ENCODE assay signal across 2 cellular contexts in genomic region chr2:232421189-232421785, GRCh38.
A peak's percentile ranks its signal among the peaks of the same experiment; 100 is the strongest.
TF ChIP-seq lines count a peak whose summit lies in the region.

No MANE protein-coding gene starts in this region.

TF ChIP-seq in HepG2, 621 proteins besides CTCF, POLR2A, EP300 and RAD21:
- TF ChIP-seq GPBP1L1 (CRISPR knock-in tag; IDR thresholded peaks at IDR 0.05) (no peak), EEA1 (CRISPR knock-in tag; IDR thresholded peaks at IDR 0.05; ENCODE audit: borderline replicate concordance) (no peak), ZSCAN31 (CRISPR knock-in tag; IDR thresholded peaks at IDR 0.05; ENCODE audit: low read depth) (no peak), ZNF263 (CRISPR knock-in tag; IDR thresholded peaks at IDR 0.05) (peak; percentile 71), MLLT10 (CRISPR knock-in tag; IDR thresholded peaks at IDR 0.05) (no peak), MXD3 (CRISPR knock-in tag; IDR thresholded peaks at IDR 0.05) (no peak)
- TF ChIP-seq, protein P1, sequence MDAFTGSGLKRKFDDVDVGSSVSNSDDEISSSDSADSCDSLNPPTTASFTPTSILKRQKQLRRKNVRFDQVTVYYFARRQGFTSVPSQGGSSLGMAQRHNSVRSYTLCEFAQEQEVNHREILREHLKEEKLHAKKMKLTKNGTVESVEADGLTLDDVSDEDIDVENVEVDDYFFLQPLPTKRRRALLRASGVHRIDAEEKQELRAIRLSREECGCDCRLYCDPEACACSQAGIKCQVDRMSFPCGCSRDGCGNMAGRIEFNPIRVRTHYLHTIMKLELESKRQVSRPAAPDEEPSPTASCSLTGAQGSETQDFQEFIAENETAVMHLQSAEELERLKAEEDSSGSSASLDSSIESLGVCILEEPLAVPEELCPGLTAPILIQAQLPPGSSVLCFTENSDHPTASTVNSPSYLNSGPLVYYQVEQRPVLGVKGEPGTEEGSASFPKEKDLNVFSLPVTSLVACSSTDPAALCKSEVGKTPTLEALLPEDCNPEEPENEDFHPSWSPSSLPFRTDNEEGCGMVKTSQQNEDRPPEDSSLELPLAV (CRISPR knock-in tag; conservative IDR thresholded peaks at IDR 0.05; ENCODE audit: low read depth) = no peak

TF ChIP-seq in SK-N-SH, 30 proteins besides CTCF, POLR2A, EP300 and RAD21:
- TF ChIP-seq YY1 (IDR thresholded peaks at IDR 0.05; ENCODE audit: low read depth) (no peak), USF1 (IDR thresholded peaks at IDR 0.05; ENCODE audit: borderline replicate concordance, low read depth) (no peak)
- TF ChIP-seq, protein P2, sequence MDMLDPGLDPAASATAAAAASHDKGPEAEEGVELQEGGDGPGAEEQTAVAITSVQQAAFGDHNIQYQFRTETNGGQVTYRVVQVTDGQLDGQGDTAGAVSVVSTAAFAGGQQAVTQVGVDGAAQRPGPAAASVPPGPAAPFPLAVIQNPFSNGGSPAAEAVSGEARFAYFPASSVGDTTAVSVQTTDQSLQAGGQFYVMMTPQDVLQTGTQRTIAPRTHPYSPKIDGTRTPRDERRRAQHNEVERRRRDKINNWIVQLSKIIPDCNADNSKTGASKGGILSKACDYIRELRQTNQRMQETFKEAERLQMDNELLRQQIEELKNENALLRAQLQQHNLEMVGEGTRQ (IDR thresholded peaks at IDR 0.05; ENCODE audit: borderline replicate concordance, low read depth, low read length) = no peak
TF ChIP-seq in SK-N-SH: peak in this region for 0.
